ENCODE assay signal across 28 cellular contexts in the genomic region with DNA sequence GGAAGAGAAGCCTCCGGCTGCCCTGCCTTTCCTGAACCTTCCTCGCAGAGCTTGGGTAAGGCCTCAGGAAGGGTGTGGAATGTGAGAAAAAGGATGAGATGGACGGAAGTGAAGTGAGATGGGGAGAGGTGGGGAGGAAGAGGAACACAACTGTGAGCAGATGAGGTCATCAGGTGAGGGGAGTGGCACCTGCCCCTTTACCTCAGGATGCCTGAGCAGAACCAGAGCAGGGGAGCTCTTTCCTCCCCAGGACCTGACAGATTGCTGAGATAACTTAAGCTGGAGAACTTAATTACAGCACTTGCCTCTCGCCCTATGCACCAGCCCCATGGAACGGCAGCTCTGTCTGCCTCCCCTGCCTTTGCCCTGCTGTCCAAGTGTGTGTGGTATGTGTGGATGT. TPM values are rescaled to one million over a fixed set of nuclear protein-coding genes. Genes with fewer than 3 reads are reported as not detected.
"Had no signal": no experiment of that assay in that cellular context is flagged by ENCODE, and none has a peak within 500 bp of the region (broad histone marks: within the 10 kb centered on the region; RNA-seq: fewer than 3 reads in every experiment).

No MANE protein-coding gene starts in this region.

- H3K27ac ChIP-seq: colonic mucosa, dorsolateral prefrontal cortex, esophagus squamous epithelium, gastrocnemius medialis, left ventricle myocardium inferior, pancreas, psoas muscle, right atrium auricular region, thoracic aorta, vagina had no signal

- ATAC-seq: activated T-cell treated with anti-CD3 and anti-CD28 coated beads, Interleukin-2, amount 50 U/mL, for 4 hours; effector memory CD8-positive, alpha-beta T cell; gastrocnemius medialis; natural killer cell treated with Interleukin-12 subunit alpha and Interleukin-12 subunit beta and Interleukin-15 and Interleukin-18, amount 100 ng/mL, for 72 hours; pancreas; psoas muscle had no signal

- H3K4me3 ChIP-seq: colonic mucosa, dorsolateral prefrontal cortex, esophagus squamous epithelium, gastrocnemius medialis, left ventricle myocardium inferior, pancreas, psoas muscle, right atrium auricular region, thoracic aorta, vagina had no signal

- FAIRE-seq: bronchial epithelial cell, kidney, pancreas, TTC549 had no signal

- H3K27ac Mint-ChIP-seq: activated naive CD4-positive, alpha-beta T cell treated with anti-CD3 and anti-CD28 coated beads for 36 hours; activated naive CD8-positive, alpha-beta T cell treated with anti-CD3 and anti-CD28 coated beads, Interleukin-2, amount 10 ng/mL, durations not matched to agents 7 days and 5 days; effector memory CD8-positive, alpha-beta T cell; natural killer cell treated with Interleukin-12 subunit alpha and Interleukin-12 subunit beta and Interleukin-15 and Interleukin-18, amount 100 ng/mL, for 72 hours; type B pancreatic cell had no signal

- H3K27me3 ChIP-seq: colonic mucosa, dorsolateral prefrontal cortex, pancreas, vagina had no signal

- H3K9me3 ChIP-seq: colonic mucosa, esophagus squamous epithelium, gastrocnemius medialis, left ventricle myocardium inferior, pancreas, psoas muscle, right atrium auricular region, thoracic aorta, vagina had no signal

- H3K36me3 Mint-ChIP-seq: activated naive CD8-positive, alpha-beta T cell treated with anti-CD3 and anti-CD28 coated beads, Interleukin-2, amount 10 ng/mL, durations not matched to agents 7 days and 5 days; natural killer cell treated with Interleukin-12 subunit alpha and Interleukin-12 subunit beta and Interleukin-15 and Interleukin-18, amount 100 ng/mL, for 72 hours; type B pancreatic cell had no signal

- H3K4me1 ChIP-seq: colonic mucosa, gastrocnemius medialis, left ventricle myocardium inferior, pancreas, psoas muscle, right atrium auricular region, vagina had no signal

- H3K4me3 Mint-ChIP-seq: activated naive CD4-positive, alpha-beta T cell treated with anti-CD3 and anti-CD28 coated beads for 36 hours; activated naive CD8-positive, alpha-beta T cell treated with anti-CD3 and anti-CD28 coated beads, Interleukin-2, amount 10 ng/mL, durations not matched to agents 7 days and 5 days; activated T-cell treated with anti-CD3 and anti-CD28 coated beads, Interleukin-2, amount 50 U/mL, for 4 hours; effector memory CD8-positive, alpha-beta T cell; natural killer cell treated with Interleukin-12 subunit alpha and Interleukin-12 subunit beta and Interleukin-15 and Interleukin-18, amount 100 ng/mL, for 72 hours; type B pancreatic cell had no signal

- DNase-seq: activated CD4-positive, alpha-beta T cell treated with anti-CD3 and anti-CD28 coated beads, Interleukin-2, amount 50 U/mL, for 48 hours; activated CD8-positive, alpha-beta memory T cell treated with anti-CD3 and anti-CD28 coated beads, Interleukin-2, amount 50 U/mL, for 48 hours; activated naive CD4-positive, alpha-beta T cell treated with anti-CD3 and anti-CD28 coated beads for 36 hours; activated naive CD8-positive, alpha-beta T cell treated with anti-CD3 and anti-CD28 coated beads, Interleukin-2, amount 10 ng/mL, durations not matched to agents 7 days and 5 days; activated T-cell treated with anti-CD3 and anti-CD28 coated beads, Interleukin-2, amount 50 U/mL, for 4 hours; amniotic stem cell; colonic mucosa; dorsolateral prefrontal cortex; effector memory CD8-positive, alpha-beta T cell; esophagus squamous epithelium; gastrocnemius medialis; head of caudate nucleus; hypothalamus; kidney; left ventricle myocardium inferior; midbrain; pancreas; psoas muscle; stimulated activated CD4-positive, alpha-beta T cell treated with anti-CD3 and anti-CD28 coated beads, Interleukin-4, amount 100 ng/mL, for 24 hours; stimulated activated naive CD4-positive, alpha-beta T cell treated with Interleukin-2 at 50 U/mL for 16 hours had no signal

- H3K9me3 Mint-ChIP-seq: activated naive CD4-positive, alpha-beta T cell treated with anti-CD3 and anti-CD28 coated beads for 36 hours; activated naive CD8-positive, alpha-beta T cell treated with anti-CD3 and anti-CD28 coated beads, Interleukin-2, amount 10 ng/mL, durations not matched to agents 7 days and 5 days; activated T-cell treated with anti-CD3 and anti-CD28 coated beads, Interleukin-2, amount 50 U/mL, for 4 hours; effector memory CD8-positive, alpha-beta T cell; natural killer cell treated with Interleukin-12 subunit alpha and Interleukin-12 subunit beta and Interleukin-15 and Interleukin-18, amount 100 ng/mL, for 72 hours; type B pancreatic cell had no signal

- H3K36me3 ChIP-seq: colonic mucosa, esophagus squamous epithelium, gastrocnemius medialis, left ventricle myocardium inferior, pancreas, right atrium auricular region, thoracic aorta, vagina had no signal

RNA-seq across cellular contexts. Expression of a gene that starts 29.8 kb away (rescaled TPM):
- total RNA-seq: activated naive CD4-positive, alpha-beta T cell treated with anti-CD3 and anti-CD28 coated beads for 36 hours; bronchial epithelial cell; gastrocnemius medialis; lung microvascular endothelial cell; natural killer cell treated with Interleukin-12 subunit alpha and Interleukin-12 subunit beta and Interleukin-15 and Interleukin-18, amount 100 ng/mL, for 72 hours; vagina had no signal
